ENCODE assay signal across 1 cellular context in the genomic region with DNA sequence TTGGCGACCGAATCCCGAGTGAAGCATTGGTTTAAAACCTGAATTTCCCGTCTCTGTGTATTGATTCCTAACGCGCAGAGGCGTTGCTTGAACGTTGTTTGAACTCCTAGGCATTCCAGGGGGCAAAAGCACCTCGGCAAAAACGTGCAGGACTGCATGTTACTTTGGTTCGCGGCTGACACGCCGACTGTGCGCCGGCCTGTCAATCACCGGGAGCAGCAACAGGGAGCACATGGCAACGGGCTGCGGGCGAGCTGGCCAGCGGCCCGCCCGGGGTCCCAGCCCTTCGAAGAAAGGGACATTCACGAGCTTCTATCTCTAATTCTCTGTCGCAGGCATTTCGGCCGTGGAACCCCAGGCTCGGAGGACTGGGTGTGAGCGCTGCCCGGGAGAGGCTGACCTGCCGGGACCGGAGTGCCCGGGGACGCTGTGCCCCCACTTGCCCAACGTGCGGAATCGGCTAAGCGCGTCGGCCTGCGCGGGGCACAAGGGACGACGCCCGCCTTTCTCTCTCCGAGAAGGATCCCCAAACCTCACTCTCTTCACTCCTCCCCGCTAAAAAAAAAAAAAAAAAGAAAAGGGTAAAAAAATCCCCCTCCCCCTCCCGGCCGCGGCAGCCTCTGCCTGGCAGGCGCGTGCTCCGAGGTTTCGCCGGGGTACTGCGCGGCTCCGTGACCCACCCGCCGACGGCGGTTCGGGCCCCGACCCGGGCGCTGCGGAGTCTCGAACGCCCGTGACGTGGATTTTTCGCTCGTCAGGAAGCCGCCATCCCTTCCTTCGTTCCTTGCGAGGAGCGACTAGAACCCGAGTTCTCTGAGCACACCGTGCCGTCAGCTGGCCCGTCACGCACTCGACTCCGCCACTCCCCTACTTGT.
TF ChIP-seq lines count a peak whose summit lies in the region.

No MANE protein-coding gene starts in this region.

TF ChIP-seq in SK-N-SH, 30 proteins besides CTCF, POLR2A, EP300 and RAD21 (continued from another document):
- TF ChIP-seq, protein P1, sequence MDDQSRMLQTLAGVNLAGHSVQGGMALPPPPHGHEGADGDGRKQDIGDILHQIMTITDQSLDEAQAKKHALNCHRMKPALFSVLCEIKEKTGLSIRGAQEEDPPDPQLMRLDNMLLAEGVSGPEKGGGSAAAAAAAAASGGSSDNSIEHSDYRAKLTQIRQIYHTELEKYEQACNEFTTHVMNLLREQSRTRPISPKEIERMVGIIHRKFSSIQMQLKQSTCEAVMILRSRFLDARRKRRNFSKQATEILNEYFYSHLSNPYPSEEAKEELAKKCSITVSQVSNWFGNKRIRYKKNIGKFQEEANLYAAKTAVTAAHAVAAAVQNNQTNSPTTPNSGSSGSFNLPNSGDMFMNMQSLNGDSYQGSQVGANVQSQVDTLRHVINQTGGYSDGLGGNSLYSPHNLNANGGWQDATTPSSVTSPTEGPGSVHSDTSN (IDR thresholded peaks at IDR 0.05): peak; percentile 96
- TF ChIP-seq FOXJ3 (CRISPR knock-in tag; IDR thresholded peaks at IDR 0.05): no peak
- TF ChIP-seq, protein P2, sequence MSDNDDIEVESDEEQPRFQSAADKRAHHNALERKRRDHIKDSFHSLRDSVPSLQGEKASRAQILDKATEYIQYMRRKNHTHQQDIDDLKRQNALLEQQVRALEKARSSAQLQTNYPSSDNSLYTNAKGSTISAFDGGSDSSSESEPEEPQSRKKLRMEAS (IDR thresholded peaks at IDR 0.05; ENCODE audit: low read depth): peak; percentile 84
TF ChIP-seq in SK-N-SH: peak in this region for 4.
